In genomic region chr2:70939847-70940580, GRCh38 we compare ENCODE assay signal across 1 cellular context.
TF ChIP-seq lines count a peak whose summit lies in the region.

No MANE protein-coding gene starts in this region.

TF ChIP-seq in H1, 55 proteins besides CTCF, POLR2A, EP300 and RAD21:
- TF ChIP-seq RFX5 (IDR thresholded peaks at IDR 0.05; ENCODE audit: borderline replicate concordance, low read depth, low read length) (no peak), POU5F1 (IDR thresholded peaks at IDR 0.05; ENCODE audit: low read depth, low read length) (no peak), SRF (IDR thresholded peaks at IDR 0.05; ENCODE audit: low read depth, low read length) (no peak), SIRT6 (IDR thresholded peaks at IDR 0.05; ENCODE audit: low read length) (no peak), CHD2 (IDR thresholded peaks at IDR 0.05; ENCODE audit: low read length) (no peak), MAX (IDR thresholded peaks at IDR 0.05) (no peak), RXRA (IDR thresholded peaks at IDR 0.05; ENCODE audit: insufficient read depth, low read depth, low read length) (no peak), HDAC6 (IDR thresholded peaks at IDR 0.05; ENCODE audit: low read depth, low read length) (no peak), SP1 (IDR thresholded peaks at IDR 0.05; ENCODE audit: low read depth, low read length) (no peak), FOSL1 (IDR thresholded peaks at IDR 0.05; ENCODE audit: insufficient read depth, low read depth, low read length) (no peak), SUZ12 (IDR thresholded peaks at IDR 0.05; ENCODE audit: low read length) (no peak), BRCA1 (IDR thresholded peaks at IDR 0.05; ENCODE audit: low read depth, low read length) (no peak)
